ENCODE assay signal across 8 cellular contexts in genomic region chr17:55285340-55286301, GRCh38. TPM values are rescaled to one million over a fixed set of nuclear protein-coding genes. Genes with fewer than 3 reads are reported as not detected.
DNase-seq lines count a peak whose midpoint lies in the region; ATAC-seq and TF ChIP-seq lines count a peak whose summit lies in the region.

No MANE protein-coding gene starts in this region.

- no peaks in the 10 kb centered on the region for H3K79me1 ChIP-seq in mesendoderm (ENCODE audit: low read length)

- H2BK120ac ChIP-seq in mesendoderm (ENCODE audit: low read depth, low read length): no peak overlapping the region

- H3K9me3 ChIP-seq in right atrium auricular region (no peaks in the 10 kb centered on the region), skeletal muscle satellite cell (replicated peaks; ENCODE audit: low read length) (no peaks in the 10 kb centered on the region)

- H3K27ac ChIP-seq in angular gyrus (ENCODE audit: low read depth, low read length) (peak overlapping the region; percentile 48), right atrium auricular region (peak overlapping the region; percentile 89 to 95), mesendoderm (ENCODE audit: low read depth, low read length) (no peak overlapping the region)

- H3K9me3 Mint-ChIP-seq in CD14-positive monocyte: peaks cover 0 to 3% (median 0%) of the 10 kb centered on the region in 7 donors

- no peak overlapping the region for H3K4me3 Mint-ChIP-seq in CD14-positive monocyte

- TF ChIP-seq CTCF in LNCaP clone FGC (IDR thresholded peaks at IDR 0.05; ENCODE audit: control insufficient read depth, extremely low read depth, insufficient read depth) (no peak), right atrium auricular region (IDR thresholded peaks at IDR 0.05) (no peak), CD14-positive monocyte (IDR thresholded peaks at IDR 0.05) (no peak)

- H3K27ac Mint-ChIP-seq in CD14-positive monocyte: no peak overlapping the region

- DNase-seq in LNCaP clone FGC (ENCODE audit: low read depth) (peak; percentile 78), right atrium auricular region (ENCODE audit: low spot score) (peak; percentile 97), mesendoderm (no peak), hepatic stellate cell (ENCODE audit: low spot score) (no peak), CD14-positive monocyte (ENCODE audit: low spot score) (no peak)

- H3K27me3 Mint-ChIP-seq in CD14-positive monocyte (ENCODE audit: low read depth in 3 of 3): peaks cover 0 to 1% (median 0%) of the 10 kb centered on the region in 3 donors

- WGBS in mesendoderm (ENCODE audit: extremely low coverage, insufficient coverage, low lambda C conversion rate): no CpG with 5 or more reads among the region's 11 CpGs

- no peaks in the 10 kb centered on the region for H3K27me3 ChIP-seq in right atrium auricular region
- peaks cover 17% of the 10 kb centered on the region for H3K27me3 ChIP-seq in skeletal muscle satellite cell (ENCODE audit: control insufficient read depth, insufficient read depth, low read length)
- no peaks in the 10 kb centered on the region for H3K27me3 ChIP-seq in mesendoderm (ENCODE audit: insufficient read depth, low read length, poor library complexity)

- no peak overlapping the region for H3K4ac ChIP-seq in mesendoderm (ENCODE audit: low read depth, low read length)

- H4K5ac ChIP-seq in mesendoderm (ENCODE audit: low read length): no peak overlapping the region

- H3K4me2 ChIP-seq in skeletal muscle satellite cell (ENCODE audit: low read length) (peak overlapping the region; percentile 32), mesendoderm (ENCODE audit: low read length) (no peak overlapping the region)

- H3K18ac ChIP-seq in mesendoderm (ENCODE audit: low read length): no peak overlapping the region

- H3K4me3 ChIP-seq in LNCaP clone FGC (ENCODE audit: low read depth, low read length): no peak overlapping the region
- H3K4me3 ChIP-seq in right atrium auricular region: peak overlapping the region in 1 of 2 donors; percentile 23
- H3K4me3 ChIP-seq in skeletal muscle satellite cell (ENCODE audit: low read length): no peak overlapping the region
- H3K4me3 ChIP-seq in mesendoderm (ENCODE audit: low read length): no peak overlapping the region

- no peak overlapping the region for H4K8ac ChIP-seq in mesendoderm (ENCODE audit: low read depth, low read length)

- H3K23ac ChIP-seq in mesendoderm (ENCODE audit: low read length): no peak overlapping the region

- H2AK5ac ChIP-seq in mesendoderm (ENCODE audit: low read length): no peak overlapping the region

- H2BK5ac ChIP-seq in mesendoderm (ENCODE audit: low read length): no peak overlapping the region

- no peaks in the 10 kb centered on the region for H3K36me3 Mint-ChIP-seq in CD14-positive monocyte

- H3K36me3 ChIP-seq in right atrium auricular region: no peaks in the 10 kb centered on the region
- no peaks in the 10 kb centered on the region for H3K36me3 ChIP-seq in skeletal muscle satellite cell (ENCODE audit: insufficient read depth, low read length)
- no peaks in the 10 kb centered on the region for H3K36me3 ChIP-seq in mesendoderm (ENCODE audit: control insufficient read depth, insufficient read depth, low read length)

- no peaks in the 10 kb centered on the region for H3K4me1 Mint-ChIP-seq in CD14-positive monocyte

- H2BK15ac ChIP-seq in mesendoderm (replicated peaks; ENCODE audit: low read depth): no peak overlapping the region

- no peak overlapping the region for H3K56ac ChIP-seq in mesendoderm (ENCODE audit: low read length)

- no peaks in the 10 kb centered on the region for H3K79me2 ChIP-seq in mesendoderm (ENCODE audit: control insufficient read depth, insufficient read depth, low read length)

- H3K9ac ChIP-seq in skeletal muscle satellite cell (ENCODE audit: low read depth, low read length): no peak overlapping the region
- no peak overlapping the region for H3K9ac ChIP-seq in mesendoderm (ENCODE audit: low read length)

- ATAC-seq in GM19455 (IDR thresholded peaks at IDR 0.05; ENCODE audit: unreplicated experiment): no peak

- intact Hi-C loops in CD14-positive monocyte (cut with micrococcal nuclease): no loop called here

- H3K4me1 ChIP-seq in right atrium auricular region (peaks cover 0 to 91% of the 10 kb centered on the region in 2 donors), skeletal muscle satellite cell (ENCODE audit: control insufficient read depth, insufficient read depth, low read length) (peaks cover 3% of the 10 kb centered on the region), mesendoderm (ENCODE audit: control insufficient read depth, low read depth, low read length) (no peaks in the 10 kb centered on the region)

RNA-seq across cellular contexts. Expression of gene HLF, which starts 20.9 kb away (rescaled TPM):
- total RNA-seq in right atrium auricular region: 10 to 100 TPM; 36.9 to 38.4 TPM
- 0.22 TPM in 1 of 2 replicates, not detected in the other for total RNA-seq in skeletal muscle satellite cell (2012; rRNA removed)
- 0.10 TPM for polyA plus RNA-seq in mesendoderm (2013, experiment 1 of 2)
- polyA plus RNA-seq in mesendoderm (2013, experiment 2 of 2): 0.11 TPM
- polyA plus RNA-seq in CD14-positive monocyte: not detected

Comparison
In these comparisons a context has a peak if more than half of its experiments do, and no peak if none do; other contexts are left out.
1. DNase-seq: peak in LNCaP clone FGC (single experiment) and right atrium auricular region (single experiment); none in mesendoderm (single experiment), hepatic stellate cell (single experiment) and CD14-positive monocyte (single experiment).